ENCODE assay signal across 6 cellular contexts in genomic region chr3:104537323-104537722, GRCh38.
"Had no signal": no experiment of that assay in that cellular context is flagged by ENCODE, and none has a peak within 500 bp of the region (broad histone marks: within the 10 kb centered on the region; RNA-seq: fewer than 3 reads in every experiment).

No MANE protein-coding gene starts in this region.

- H3K4me1 Mint-ChIP-seq: GM23338, H9 had no signal

- DNase-seq: H9, HCEC 1CT, IMR-90, KG1 had no signal

- H2AFZ ChIP-seq: GM23338 had no signal

- H3K4me2 ChIP-seq: GM23338 had no signal

- H3K27ac Mint-ChIP-seq: GM23338, H9 had no signal

- ATAC-seq: GM23338, K562 had no signal

- H3K4me3 Mint-ChIP-seq: GM23338, H9 had no signal

- H3K4me3 ChIP-seq: GM23338, K562 had no signal
